In genomic region chr1:108467155-108467554, GRCh38 we compare ENCODE assay signal across 5 cellular contexts. TPM values are rescaled to one million over a fixed set of nuclear protein-coding genes. Genes with fewer than 3 reads are reported as not detected.
"Had no signal": no experiment of that assay in that cellular context is flagged by ENCODE, and none has a peak within 500 bp of the region (broad histone marks: within the 10 kb centered on the region; RNA-seq: fewer than 3 reads in every experiment).

No MANE protein-coding gene starts in this region.

RNA-seq across cellular contexts. Expression of gene NBPF6, which starts 17.0 kb away (rescaled TPM):
- total RNA-seq: OCI-LY7, Right ventricle myocardium inferior, Right ventricle myocardium superior, SJSA1, SK-MEL-5 had no signal
